8 cellular contexts compared by ENCODE assay signal in genomic region chr1:40042337-40042736, GRCh38. TPM values are rescaled to one million over a fixed set of nuclear protein-coding genes. Genes with fewer than 3 reads are reported as not detected.
DNase-seq lines count a peak whose midpoint lies in the region; ATAC-seq and TF ChIP-seq lines count a peak whose summit lies in the region.
"Had no signal": no experiment of that assay in that cellular context is flagged by ENCODE, and none has a peak within 500 bp of the region (broad histone marks: within the 10 kb centered on the region; RNA-seq: fewer than 3 reads in every experiment).

No MANE protein-coding gene starts in this region.

- POLR2A ChIA-PET in T-cell (lab: Charles Lee): no interaction called here

- H3K27ac Mint-ChIP-seq in T-cell: peak overlapping the region; percentile 87 to 94

- ATAC-seq in T-cell (replicated peaks in 1 of 4): no peak

- H3K4me1 Mint-ChIP-seq in T-cell: peaks cover 76 to 89% (median 77%) of the 10 kb centered on the region in 3 donors

- H3K27me3 ChIP-seq in HAP-1 (ENCODE audit: low read depth) (no peaks in the 10 kb centered on the region), skeletal muscle tissue (ENCODE audit: control insufficient read depth in 3 of 3, insufficient read depth in 3 of 3, low read length in 3 of 3) (no peaks in the 10 kb centered on the region)

- H3K4me1 ChIP-seq in HAP-1 (peaks cover 7% of the 10 kb centered on the region; the same call in 1 of the 2 replicates), skeletal muscle tissue (ENCODE audit: control insufficient read depth in 3 of 3, insufficient read depth in 3 of 3, low read length in 3 of 3) (peaks cover 33 to 63% (median 40%) of the 10 kb centered on the region in 3 donors)

- no peaks in the 10 kb centered on the region for H3K27me3 Mint-ChIP-seq in T-cell

- peaks cover 12% of the 10 kb centered on the region for H3K36me3 ChIP-seq in HAP-1 (replicated peaks)
- peaks cover 3 to 9% (median 5%) of the 10 kb centered on the region in 3 donors for H3K36me3 ChIP-seq in skeletal muscle tissue (ENCODE audit: control insufficient read depth in 3 of 3, insufficient read depth in 3 of 3, low read length in 3 of 3)

- in situ Hi-C loops in HAP-1 (cut with MboI; ENCODE audit: low sequenced_read_pairs): no loop called here

- no peaks in the 10 kb centered on the region for H3K9me3 Mint-ChIP-seq in T-cell

- no peak for TF ChIP-seq CTCF in fibroblast of mammary gland (conservative IDR thresholded peaks at IDR 0.05; ENCODE audit: control insufficient read depth, insufficient read depth, low read depth, low read length)

- peaks cover 27% of the 10 kb centered on the region for H3K36me3 Mint-ChIP-seq in T-cell

- peak overlapping the region in 2 of 3 donors; percentile 34 to 44 for H3K9ac ChIP-seq in skeletal muscle tissue (ENCODE audit: low read depth in 1 of 3, low read length in 3 of 3)

- peak overlapping the region; percentile 88 to 96 (median 90) for H3K4me3 Mint-ChIP-seq in T-cell

- H3K4me3 ChIP-seq in HAP-1 (peak overlapping the region; percentile 94; the same call in 1 of the 2 replicates), fibroblast of mammary gland (ENCODE audit: control insufficient read depth, low read depth, low read length) (peak overlapping the region; percentile 99), skeletal muscle tissue (ENCODE audit: low read length in 3 of 3) (peak overlapping the region; percentile 13 to 20 (median 17))

- CTCF ChIA-PET in T-cell (lab: Charles Lee): interaction anchor here (0.6 to 0.8 kb wide), 2 partner anchors 10 to 157 kb away, joined by 3 read pairs; no protein-coding TSS in a partner anchor

- H3K9me3 ChIP-seq in HAP-1 (no peaks in the 10 kb centered on the region), skeletal muscle tissue (ENCODE audit: control insufficient read depth in 3 of 3, low read length in 3 of 3) (no peaks in the 10 kb centered on the region)

- DNase-seq in HAP-1 (ENCODE audit: low spot score in 2 of 2) (no peak), T-cell (no peak), fibroblast of mammary gland (ENCODE audit: low read depth) (no peak), NCI-H748 treated with DMSO at 0.1 percent for 48 hours (lab: John Stamatoyannopoulos, UW) (no peak), NOMO-1 treated with dmso at 0.1 percent for 144 hours (lab: John Stamatoyannopoulos, UW; ENCODE audit: unreplicated experiment) (no peak)
- no peak for DNase-seq in stimulated activated CD8-positive, alpha-beta memory T cell treated with anti-CD3 and anti-CD28 coated beads, Interleukin-4, amount 100 ng/mL, for 48 hours
- DNase-seq: NCI-H69 had no signal

- no peak overlapping the region for H3K27ac ChIP-seq in skeletal muscle tissue (ENCODE audit: low read depth, low read length)

RNA-seq across cellular contexts. Expression of gene CAP1, which starts 1.8 kb away (rescaled TPM):
- total RNA-seq in T-cell (100 to 1,000 TPM; 293 to 345 (median 298) TPM), skeletal muscle tissue (79.3 TPM)

RNA-seq across cellular contexts. Expression of gene PPT1, which starts 54.7 kb away (rescaled TPM):
- total RNA-seq in T-cell (10 to 100 TPM; 44.4 to 72.6 (median 53.1) TPM), skeletal muscle tissue (33.4 TPM)

Comparison
In these comparisons a context has a peak if more than half of its experiments do, and no peak if none do; other contexts are left out.
1. H3K4me3 ChIP-seq: peak in every context shown above with its lines; median percentile 99 in fibroblast of mammary gland; 94 in HAP-1; 17 in skeletal muscle tissue.